In genomic region chr2:27212626-27213471, GRCh38 we compare ENCODE assay signal across 8 cellular contexts. TPM values are rescaled to one million over a fixed set of nuclear protein-coding genes. Genes with fewer than 3 reads are reported as not detected.
DNase-seq lines count a peak whose midpoint lies in the region; ATAC-seq and TF ChIP-seq lines count a peak whose summit lies in the region.

No MANE protein-coding gene starts in this region.

- H3K9me3 Mint-ChIP-seq in brain: no peaks in the 10 kb centered on the region
- H3K9me3 Mint-ChIP-seq in stimulated activated naive CD8-positive, alpha-beta T cell treated with anti-CD3 and anti-CD28 coated beads, Interleukin-15, amount 100 ng/mL, for 72 hours: no peaks in the 10 kb centered on the region

- peak; percentile 18 for ATAC-seq in HG03432 (IDR thresholded peaks at IDR 0.05; ENCODE audit: unreplicated experiment)
- ATAC-seq in stimulated activated naive CD8-positive, alpha-beta T cell treated with anti-CD3 and anti-CD28 coated beads, Interleukin-15, amount 100 ng/mL, for 72 hours: peak; percentile 45
- no peak for ATAC-seq in HG02571 (IDR thresholded peaks at IDR 0.05; ENCODE audit: unreplicated experiment)

- peak overlapping the region; percentile 95 to 97 (median 96) for H3K4me3 Mint-ChIP-seq in brain
- H3K4me3 Mint-ChIP-seq in stimulated activated naive CD8-positive, alpha-beta T cell treated with anti-CD3 and anti-CD28 coated beads, Interleukin-15, amount 100 ng/mL, for 72 hours: peak overlapping the region; percentile 99 to 100

- no peak for TF ChIP-seq CTCF in brain (conservative IDR thresholded peaks at IDR 0.05)

- H3K4me1 Mint-ChIP-seq in brain: peaks cover 70% of the 10 kb centered on the region
- peaks cover 71% of the 10 kb centered on the region for H3K4me1 Mint-ChIP-seq in stimulated activated naive CD8-positive, alpha-beta T cell treated with anti-CD3 and anti-CD28 coated beads, Interleukin-15, amount 100 ng/mL, for 72 hours

- H3K27me3 Mint-ChIP-seq in brain: peaks cover 11% of the 10 kb centered on the region
- no peaks in the 10 kb centered on the region for H3K27me3 Mint-ChIP-seq in stimulated activated naive CD8-positive, alpha-beta T cell treated with anti-CD3 and anti-CD28 coated beads, Interleukin-15, amount 100 ng/mL, for 72 hours

- peak; percentile 11 for DNase-seq in stimulated activated CD8-positive, alpha-beta memory T cell treated with anti-CD3 and anti-CD28 coated beads, Interleukin-12 subunit alpha, Interleukin-12 subunit beta, amount 100 ng/mL, for 4 hours (ENCODE audit: low read depth)
- DNase-seq in stimulated activated CD8-positive, alpha-beta memory T cell treated with anti-CD3 and anti-CD28 coated beads, Interleukin-4, amount 100 ng/mL, for 48 hours: no peak
- peak; percentile 25 for DNase-seq in SHP77 treated with DMSO at 0.1 percent for 48 hours (lab: John Stamatoyannopoulos, UW)
- peak; percentile 31 for DNase-seq in kidney glomerular epithelial cell (lab: John Stamatoyannopoulos, UW)
- DNase-seq in stimulated activated naive CD8-positive, alpha-beta T cell treated with anti-CD3 and anti-CD28 coated beads, Interleukin-15, amount 100 ng/mL, for 72 hours: peak in 1 of 2 donors; percentile 53

- H3K27ac Mint-ChIP-seq in brain: peak overlapping the region; percentile 98 to 100 (median 99)
- H3K27ac Mint-ChIP-seq in stimulated activated naive CD8-positive, alpha-beta T cell treated with anti-CD3 and anti-CD28 coated beads, Interleukin-15, amount 100 ng/mL, for 72 hours: peak overlapping the region; percentile 100

- peaks cover 16% of the 10 kb centered on the region for H3K36me3 Mint-ChIP-seq in brain

RNA-seq across cellular contexts. Expression of gene SLC5A6, which starts 0.8 kb away (rescaled TPM):
- polyA plus RNA-seq in brain (ENCODE audit: insufficient read depth, low read depth, low replicate concordance): 18.4 TPM

RNA-seq across cellular contexts. Expression of gene ATRAID, which starts 1.0 kb away (rescaled TPM):
- polyA plus RNA-seq in brain (ENCODE audit: insufficient read depth, low read depth, low replicate concordance): 176 TPM

RNA-seq across cellular contexts. Expression of gene CAD, which starts 4.3 kb away (rescaled TPM):
- 26.7 TPM for polyA plus RNA-seq in brain (ENCODE audit: insufficient read depth, low read depth, low replicate concordance)

RNA-seq across cellular contexts. Expression of gene SLC30A3, which starts 50.0 kb away (rescaled TPM):
- 7.4 TPM for polyA plus RNA-seq in brain (ENCODE audit: insufficient read depth, low read depth, low replicate concordance)
